ENCODE assay signal across 12 cellular contexts in the genomic region with DNA sequence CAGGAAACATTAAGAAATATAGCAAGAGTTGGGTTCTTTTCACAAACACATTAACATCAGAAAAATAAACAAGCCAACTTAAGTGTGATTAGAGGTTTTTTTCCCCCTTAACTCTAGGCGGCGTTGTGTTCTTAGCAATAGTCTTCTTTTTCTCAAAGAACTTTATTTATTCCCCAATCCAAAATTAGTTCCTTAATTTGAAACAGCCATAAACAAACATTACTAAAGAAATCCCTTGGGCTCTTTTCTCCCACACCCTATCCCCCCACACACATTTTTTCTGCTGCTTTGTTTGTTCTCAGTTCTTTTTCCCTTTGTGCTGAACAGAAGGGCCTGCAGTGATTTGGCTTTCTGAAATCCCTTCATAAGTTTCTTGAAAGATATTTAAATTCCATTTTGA. TPM values are rescaled to one million over a fixed set of nuclear protein-coding genes. Genes with fewer than 3 reads are reported as not detected.
DNase-seq lines count a peak whose midpoint lies in the region; ATAC-seq and TF ChIP-seq lines count a peak whose summit lies in the region.
"Had no signal": no experiment of that assay in that cellular context is flagged by ENCODE, and none has a peak within 500 bp of the region (broad histone marks: within the 10 kb centered on the region; RNA-seq: fewer than 3 reads in every experiment).

No MANE protein-coding gene starts in this region.

- peak; percentile 69 for TF ChIP-seq CTCF in BJ (IDR thresholded peaks at IDR 0.05; ENCODE audit: insufficient read depth, low read depth, low read length)
- TF ChIP-seq CTCF in LNCAP (IDR thresholded peaks at IDR 0.05) = peak; percentile 71
- peak; percentile 67 for TF ChIP-seq CTCF in choroid plexus epithelial cell (conservative IDR thresholded peaks at IDR 0.05; ENCODE audit: low read depth, low read length)
- no peak for TF ChIP-seq CTCF in lower leg skin (IDR thresholded peaks at IDR 0.05)

- H2AFZ ChIP-seq in mesenchymal stem cell (ENCODE audit: low read depth, low read length) = no peak overlapping the region

- CTCF ChIA-PET in BJ (lab: Yijun Ruan, JAX) = interaction anchor here (0.8 to 6.2 kb wide), 10 partner anchors 14 to 277 kb away, joined by 3 to 49 read pairs (median 5); a partner anchor contains a TSS

- POLR2A ChIA-PET in BJ (lab: Charles Lee) = no interaction called here

- H4K8ac ChIP-seq in mesenchymal stem cell (ENCODE audit: low read length) = no peak overlapping the region

- H3K27me3 ChIP-seq in BJ (ENCODE audit: control insufficient read depth, insufficient read depth, low read length) (no peaks in the 10 kb centered on the region), mesenchymal stem cell (ENCODE audit: control insufficient read depth in 1 of 2, insufficient read depth in 1 of 2, low read length in 2 of 2) (no peaks in the 10 kb centered on the region)

- intact Hi-C loops in lower leg skin (cut with DNase I; ENCODE audit: low total_unique reads) = no loop called here

- H3K4ac ChIP-seq in mesenchymal stem cell (ENCODE audit: low read depth in 1 of 2, low read length in 2 of 2) = no peak overlapping the region

- H3K23ac ChIP-seq in mesenchymal stem cell (ENCODE audit: low read length in 2 of 2) = no peak overlapping the region

- no peak overlapping the region for H3K14ac ChIP-seq in mesenchymal stem cell (ENCODE audit: low read length in 2 of 2)

- DNase-seq in BJ (ENCODE audit: low read depth) (no peak), choroid plexus epithelial cell (ENCODE audit: low read depth) (peak; percentile 74), mesenchymal stem cell (peak; percentile 58), lower leg skin (ENCODE audit: low spot score in 2 of 2) (no peak), DMS79 (lab: John Stamatoyannopoulos, UW) (no peak)
- DNase-seq: activated CD4-positive, alpha-beta memory T cell treated with anti-CD3 and anti-CD28 coated beads for 36 hours; DMS153; mucosa of descending colon; NCI-H446 treated with DMSO at 0.1 percent for 48 hours had no signal

- no peak overlapping the region for H2BK120ac ChIP-seq in mesenchymal stem cell (ENCODE audit: low read depth, low read length)

- H3K4me3 ChIP-seq in BJ (ENCODE audit: low read depth, low read length) (no peak overlapping the region), choroid plexus epithelial cell (ENCODE audit: low read depth, low read length) (no peak overlapping the region), mesenchymal stem cell (ENCODE audit: insufficient read depth in 1 of 2, low read depth in 1 of 2, low read length in 2 of 2) (no peak overlapping the region), lower leg skin (ENCODE audit: low read depth, poor library complexity, severe bottlenecking) (no peak overlapping the region)
- H3K4me3 ChIP-seq: mucosa of descending colon had no signal

- H2AK5ac ChIP-seq in mesenchymal stem cell (ENCODE audit: low read length, severe bottlenecking) = no peak overlapping the region

- no peak overlapping the region for H4K91ac ChIP-seq in mesenchymal stem cell (ENCODE audit: low read length)

- H3K9ac ChIP-seq in mesenchymal stem cell (ENCODE audit: low read length) = peak overlapping the region; percentile 64

- H3K4me2 ChIP-seq in mesenchymal stem cell (ENCODE audit: low read length, poor library complexity, severe bottlenecking) = no peak overlapping the region

- WGBS in mesenchymal stem cell = 21% methylated on average over 2 of the region's 2 CpGs
- 42 to 51% methylated on average over 2 of the region's 2 CpGs for WGBS in lower leg skin, 2 donors

- no peak overlapping the region for H2BK15ac ChIP-seq in mesenchymal stem cell (ENCODE audit: low read depth, poor library complexity, severe bottlenecking)

- ATAC-seq in HG02973 (IDR thresholded peaks at IDR 0.05; ENCODE audit: unreplicated experiment) = no peak
- no peak for ATAC-seq in GM21717 (IDR thresholded peaks at IDR 0.05; ENCODE audit: unreplicated experiment)
- ATAC-seq: mucosa of descending colon had no signal

- TF ChIP-seq POLR2A in lower leg skin (IDR thresholded peaks at IDR 0.05) = no peak

- no peak overlapping the region for H2BK5ac ChIP-seq in mesenchymal stem cell (ENCODE audit: low read depth, low read length, poor library complexity, severe bottlenecking)

- no peak overlapping the region for H3K18ac ChIP-seq in mesenchymal stem cell (ENCODE audit: low read depth in 1 of 2, low read length in 2 of 2)

- no peaks in the 10 kb centered on the region for H3K9me3 ChIP-seq in mesenchymal stem cell (ENCODE audit: control insufficient read depth, low read length)
- H3K9me3 ChIP-seq: mucosa of descending colon had no signal

- H3K4me1 ChIP-seq in mesenchymal stem cell (ENCODE audit: control insufficient read depth, insufficient read depth, low read depth, low read length) = peaks cover 7% of the 10 kb centered on the region

- H3K79me1 ChIP-seq in mesenchymal stem cell (replicated peaks; ENCODE audit: low read length, poor library complexity, severe bottlenecking) = no peaks in the 10 kb centered on the region

- H2BK12ac ChIP-seq in mesenchymal stem cell (ENCODE audit: low read length in 2 of 2) = no peak overlapping the region

- no peaks in the 10 kb centered on the region for H3K36me3 ChIP-seq in BJ (ENCODE audit: control insufficient read depth, insufficient read depth, low read length)
- H3K36me3 ChIP-seq in mesenchymal stem cell (ENCODE audit: control insufficient read depth in 1 of 2, insufficient read depth in 2 of 2, low read depth in 1 of 2, low read length in 2 of 2) = no peaks in the 10 kb centered on the region

- no peak overlapping the region for H3K27ac ChIP-seq in mesenchymal stem cell (ENCODE audit: low read length, poor library complexity, severe bottlenecking)

RNA-seq across cellular contexts. Expression of a gene that starts 13.2 kb away (rescaled TPM):
- 87.2 and 122 TPM in 2 replicates for polyA plus RNA-seq in BJ (2011; rRNA removed)
- polyA minus RNA-seq in BJ (2011; rRNA and poly(A)+ RNA removed) = 93.1 and 118 TPM in 2 replicates
- polyA plus RNA-seq in mesenchymal stem cell (2013, experiment 1 of 2) = 35.3 TPM
- 35.3 TPM for polyA plus RNA-seq in mesenchymal stem cell (2013, experiment 2 of 2)
- 10 to 100 TPM; 24.6 to 53.0 (median 36.9) TPM for total RNA-seq in lower leg skin

Comparison
In these comparisons a context has a peak if more than half of its experiments do, and no peak if none do; other contexts are left out.
1. DNase-seq: peak in choroid plexus epithelial cell (single experiment) and mesenchymal stem cell (single experiment); none in BJ (single experiment), lower leg skin (0 of 2) and DMS79 (single experiment).
2. CTCF ChIP-seq: peak in BJ (single experiment), LNCAP (single experiment) and choroid plexus epithelial cell (single experiment); none in lower leg skin (0 of 3).